9 cellular contexts compared by ENCODE assay signal in genomic region chr18:79484661-79485621, GRCh38.
DNase-seq lines count a peak whose midpoint lies in the region; ATAC-seq and TF ChIP-seq lines count a peak whose summit lies in the region.
"Had no signal": no experiment of that assay in that cellular context is flagged by ENCODE, and none has a peak within 500 bp of the region (broad histone marks: within the 10 kb centered on the region; RNA-seq: fewer than 3 reads in every experiment).

No MANE protein-coding gene starts in this region.

- no peak overlapping the region for H3K4me3 ChIP-seq in epithelial cell of esophagus (ENCODE audit: low read length)
- no peak overlapping the region for H3K4me3 ChIP-seq in Caco-2 (ENCODE audit: low read depth, low read length)
- H3K4me3 ChIP-seq: GM12878 had no signal

- H3K27me3 ChIP-seq in Caco-2 (replicated peaks; ENCODE audit: control insufficient read depth, insufficient read depth, low read length): no peaks in the 10 kb centered on the region

- CTCF ChIA-PET in Caco-2 (lab: Charles Lee): no interaction called here

- intact Hi-C loops in CD14-positive monocyte (cut with micrococcal nuclease) (no loop called here), Caco-2 (cut with micrococcal nuclease; ENCODE audit: unreplicated experiment) (no loop called here)

- peaks cover 0 to 1% (median 0%) of the 10 kb centered on the region in 3 donors for H3K27me3 Mint-ChIP-seq in CD14-positive monocyte (ENCODE audit: low read depth in 3 of 3)
- H3K27me3 Mint-ChIP-seq in osteocyte (ENCODE audit: unreplicated experiment): no peaks in the 10 kb centered on the region
- no peaks in the 10 kb centered on the region for H3K27me3 Mint-ChIP-seq in T-helper 2 cell treated with Interferon-gamma antibody and Interleukin-4, amounts not matched to agents 5 μg/mL and 100 μg/mL, for 36 hours (ENCODE audit: low read depth)
- H3K27me3 Mint-ChIP-seq in Caco-2 (ENCODE audit: insufficient read depth, unreplicated experiment): no peaks in the 10 kb centered on the region

- H3K4me3 Mint-ChIP-seq in CD14-positive monocyte (no peak overlapping the region), osteocyte (ENCODE audit: unreplicated experiment) (peak overlapping the region; percentile 66), Caco-2 (ENCODE audit: unreplicated experiment) (no peak overlapping the region)
- H3K4me3 Mint-ChIP-seq in T-helper 2 cell treated with Interferon-gamma antibody and Interleukin-4, amounts not matched to agents 5 μg/mL and 100 μg/mL, for 36 hours: no peak overlapping the region

- TF ChIP-seq CTCF in CD14-positive monocyte (IDR thresholded peaks at IDR 0.05): no peak
- TF ChIP-seq CTCF in epithelial cell of esophagus (IDR thresholded peaks at IDR 0.05; ENCODE audit: insufficient read depth, low read depth, low read length, missing control alignments): no peak
- TF ChIP-seq CTCF in osteocyte (IDR thresholded peaks at IDR 0.05): no peak
- TF ChIP-seq CTCF in Caco-2 (IDR thresholded peaks at IDR 0.05; ENCODE audit: insufficient read depth in 1 of 2, low read depth in 1 of 2, low read length in 1 of 2, severe bottlenecking in 1 of 2, unreplicated experiment in 1 of 2): no peak

- no peaks in the 10 kb centered on the region for H3K4me1 ChIP-seq in Caco-2

- BruUV-seq in Caco-2 (replicated peaks; lab: Mats Ljungman, UMichigan): no TSS peak

- H3K27ac Mint-ChIP-seq in CD14-positive monocyte: peak overlapping the region in 1 of 7 donors; percentile 50
- peak overlapping the region; percentile 99 for H3K27ac Mint-ChIP-seq in osteocyte (ENCODE audit: unreplicated experiment)
- no peak overlapping the region for H3K27ac Mint-ChIP-seq in T-helper 2 cell treated with Interferon-gamma antibody and Interleukin-4, amounts not matched to agents 5 μg/mL and 100 μg/mL, for 36 hours
- H3K27ac Mint-ChIP-seq in Caco-2 (ENCODE audit: unreplicated experiment): no peak overlapping the region

- peaks cover 0 to 8% (median 2%) of the 10 kb centered on the region in 7 donors for H3K9me3 Mint-ChIP-seq in CD14-positive monocyte
- H3K9me3 Mint-ChIP-seq in osteocyte (ENCODE audit: unreplicated experiment): no peaks in the 10 kb centered on the region
- no peaks in the 10 kb centered on the region for H3K9me3 Mint-ChIP-seq in T-helper 2 cell treated with Interferon-gamma antibody and Interleukin-4, amounts not matched to agents 5 μg/mL and 100 μg/mL, for 36 hours
- H3K9me3 Mint-ChIP-seq in Caco-2 (ENCODE audit: unreplicated experiment): no peaks in the 10 kb centered on the region

- H3K9me3 ChIP-seq in Caco-2: no peaks in the 10 kb centered on the region

- H3K4me1 Mint-ChIP-seq in CD14-positive monocyte (no peaks in the 10 kb centered on the region), osteocyte (ENCODE audit: unreplicated experiment) (peaks cover 29% of the 10 kb centered on the region), Caco-2 (ENCODE audit: low read depth, unreplicated experiment) (no peaks in the 10 kb centered on the region)
- peaks cover 2% of the 10 kb centered on the region for H3K4me1 Mint-ChIP-seq in T-helper 2 cell treated with Interferon-gamma antibody and Interleukin-4, amounts not matched to agents 5 μg/mL and 100 μg/mL, for 36 hours (ENCODE audit: low read depth)

- DNase-seq in CD14-positive monocyte (ENCODE audit: low spot score): peak; percentile 38
- peak; percentile 32 for DNase-seq in NCI-H1417 treated with DMSO at 0.1 percent for 48 hours (lab: John Stamatoyannopoulos, UW)
- peak; percentile 33 for DNase-seq in epithelial cell of esophagus (ENCODE audit: low read depth)
- peak; percentile 94 for DNase-seq in osteocyte (ENCODE audit: extremely low spot score, unreplicated experiment)
- no peak for DNase-seq in T-helper 2 cell treated with Interferon-gamma antibody and Interleukin-4, amounts not matched to agents 5 μg/mL and 100 μg/mL, for 36 hours (ENCODE audit: low spot score)
- DNase-seq in Caco-2: no peak
- DNase-seq in OCI-M1 (lab: John Stamatoyannopoulos, UW): no peak

- H3K36me3 Mint-ChIP-seq in CD14-positive monocyte (peaks cover 19 to 43% of the 10 kb centered on the region in 2 donors), osteocyte (ENCODE audit: unreplicated experiment) (no peaks in the 10 kb centered on the region), Caco-2 (ENCODE audit: insufficient read depth, unreplicated experiment) (no peaks in the 10 kb centered on the region)
- H3K36me3 Mint-ChIP-seq in T-helper 2 cell treated with Interferon-gamma antibody and Interleukin-4, amounts not matched to agents 5 μg/mL and 100 μg/mL, for 36 hours (ENCODE audit: low read depth): peaks cover 5% of the 10 kb centered on the region

- POLR2A ChIA-PET in Caco-2 (lab: Charles Lee): no interaction called here

- H3K36me3 ChIP-seq in Caco-2 (ENCODE audit: control insufficient read depth, insufficient read depth, low read length): no peaks in the 10 kb centered on the region

- no peak for ATAC-seq in HG03045 (IDR thresholded peaks at IDR 0.05; ENCODE audit: unreplicated experiment)
- ATAC-seq: GM12878 had no signal

Comparison
In these comparisons a context has a peak if more than half of its experiments do, and no peak if none do; other contexts are left out.
1. DNase-seq: peak in CD14-positive monocyte (single experiment), NCI-H1417 treated with DMSO at 0.1 percent for 48 hours (single experiment), epithelial cell of esophagus (single experiment) and osteocyte (single experiment); none in T-helper 2 cell treated with Interferon-gamma antibody and Interleukin-4, amounts not matched to agents 5 μg/mL and 100 μg/mL, for 36 hours (single experiment), Caco-2 (0 of 2) and OCI-M1 (single experiment).